ENCODE assay signal across 13 cellular contexts in genomic region chr1:8602471-8603219, GRCh38.
DNase-seq lines count a peak whose midpoint lies in the region; ATAC-seq, FAIRE-seq and TF ChIP-seq lines count a peak whose summit lies in the region.
"Had no signal": no experiment of that assay in that cellular context is flagged by ENCODE, and none has a peak within 500 bp of the region (broad histone marks: within the 10 kb centered on the region; RNA-seq: fewer than 3 reads in every experiment).

No MANE protein-coding gene starts in this region.

- peak; percentile 50 for DNase-seq in activated naive CD4-positive, alpha-beta T cell treated with Interleukin-2 at 50 U/mL for 16 hours
- no peak for DNase-seq in activated naive CD4-positive, alpha-beta T cell (lab: John Stamatoyannopoulos, UW)
- no peak for DNase-seq in activated B cell treated with CpG ODN at 0.5 μM for 24 hours
- DNase-seq in immature natural killer cell: peak in 2 of 3 donors; percentile 3 to 19
- no peak for DNase-seq in mesenteric fat pad (ENCODE audit: low spot score)
- DNase-seq in NCI-H526 treated with DMSO at 0.1 percent for 48 hours (lab: John Stamatoyannopoulos, UW): no peak
- no peak for DNase-seq in D721Med (ENCODE audit: insufficient read length, low spot score)
- DNase-seq: C1 segment of cervical spinal cord, HFFc6, kidney, NCI-H1694 treated with DMSO at 0.1 percent for 48 hours had no signal

- intact Hi-C loops in activated B cell treated with CpG ODN at 0.5 μM for 24 hours (cut with micrococcal nuclease): no loop called here

- H3K36me3 Mint-ChIP-seq in activated B cell treated with CpG ODN at 0.5 μM for 24 hours (ENCODE audit: low read depth): peaks cover 17% of the 10 kb centered on the region
- peaks cover 3% of the 10 kb centered on the region in 3 donors for H3K36me3 Mint-ChIP-seq in immature natural killer cell

- H3K27ac Mint-ChIP-seq in activated B cell treated with CpG ODN at 0.5 μM for 24 hours (peak overlapping the region; percentile 93), immature natural killer cell (peak overlapping the region; percentile 78 to 91 (median 85))
- H3K27ac Mint-ChIP-seq: HFFc6, type B pancreatic cell had no signal

- H3K9me3 Mint-ChIP-seq in activated B cell treated with CpG ODN at 0.5 μM for 24 hours (no peaks in the 10 kb centered on the region), immature natural killer cell (no peaks in the 10 kb centered on the region)
- H3K9me3 Mint-ChIP-seq: HFFc6, type B pancreatic cell had no signal

- CTCF ChIA-PET in activated B cell treated with CpG ODN at 0.5 μM for 24 hours (lab: Charles Lee): interaction anchor here (0.7 to 2.0 kb wide), 4 partner anchors 19 to 124 kb away, joined by 3 to 7 read pairs (median 4); no protein-coding TSS in a partner anchor

- ATAC-seq in activated B cell treated with CpG ODN at 0.5 μM for 24 hours (ENCODE audit: low read depth) (no peak), HG02610 (IDR thresholded peaks at IDR 0.05; ENCODE audit: unreplicated experiment) (no peak)

- H3K4me3 Mint-ChIP-seq in activated B cell treated with CpG ODN at 0.5 μM for 24 hours (peak overlapping the region; percentile 19), immature natural killer cell (peak overlapping the region; percentile 47 to 82 (median 69))
- H3K4me3 Mint-ChIP-seq: HFFc6, type B pancreatic cell had no signal

- POLR2A ChIA-PET in activated B cell treated with CpG ODN at 0.5 μM for 24 hours (lab: Charles Lee): interaction anchor here (0.7 to 2.5 kb wide), 4 partner anchors 31 to 267 kb away, joined by 3 to 6 read pairs (median 4); no protein-coding TSS in a partner anchor

- no peak for FAIRE-seq in D721Med (lab: Jason Lieb, UNC)
- FAIRE-seq: kidney had no signal

- H3K27me3 Mint-ChIP-seq in activated B cell treated with CpG ODN at 0.5 μM for 24 hours (no peaks in the 10 kb centered on the region), immature natural killer cell (ENCODE audit: low read depth in 3 of 3) (no peaks in the 10 kb centered on the region)
- H3K27me3 Mint-ChIP-seq: type B pancreatic cell had no signal

- no peak for TF ChIP-seq CTCF in activated B cell treated with CpG ODN at 0.5 μM for 24 hours (IDR thresholded peaks at IDR 0.05)
- TF ChIP-seq CTCF in D721Med (IDR thresholded peaks at IDR 0.05; ENCODE audit: insufficient read depth, missing control alignments): no peak

- peaks cover 41% of the 10 kb centered on the region for H3K4me1 Mint-ChIP-seq in activated B cell treated with CpG ODN at 0.5 μM for 24 hours
- H3K4me1 Mint-ChIP-seq in immature natural killer cell: peaks cover 36 to 41% of the 10 kb centered on the region in 2 donors

Comparison
In these comparisons a context has a peak if more than half of its experiments do, and no peak if none do; other contexts are left out.
1. DNase-seq: peak in activated naive CD4-positive, alpha-beta T cell treated with Interleukin-2 at 50 U/mL for 16 hours (single experiment) and immature natural killer cell (2 of 3); none in activated naive CD4-positive, alpha-beta T cell (0 of 4), activated B cell treated with CpG ODN at 0.5 μM for 24 hours (single experiment), mesenteric fat pad (single experiment), NCI-H526 treated with DMSO at 0.1 percent for 48 hours (single experiment) and D721Med (single experiment).